ENCODE assay signal across 18 cellular contexts in the genomic region with DNA sequence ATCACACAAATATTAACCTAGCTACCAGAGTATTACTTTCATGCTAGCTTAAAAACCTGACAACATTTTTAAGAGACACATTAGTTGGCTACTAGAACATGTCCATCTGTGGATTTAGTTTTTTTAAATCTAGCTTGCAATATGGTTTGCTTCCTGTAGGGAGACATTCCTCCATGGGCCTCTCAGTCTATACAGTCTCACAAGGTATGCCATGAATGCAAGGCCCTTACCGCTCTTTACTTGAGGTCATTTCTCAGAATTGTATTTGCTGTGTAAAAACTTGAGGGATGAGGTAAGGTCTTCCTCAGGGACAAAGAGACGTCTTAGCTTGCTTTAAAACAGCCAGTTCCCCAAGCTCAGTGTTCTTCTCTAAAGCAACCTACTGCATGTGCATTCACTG. TPM values are rescaled to one million over a fixed set of nuclear protein-coding genes. Genes with fewer than 3 reads are reported as not detected.
DNase-seq lines count a peak whose midpoint lies in the region; ATAC-seq, FAIRE-seq and TF ChIP-seq lines count a peak whose summit lies in the region.
"Had no signal": no experiment of that assay in that cellular context is flagged by ENCODE, and none has a peak within 500 bp of the region (broad histone marks: within the 10 kb centered on the region; RNA-seq: fewer than 3 reads in every experiment).

No MANE protein-coding gene starts in this region.

- H2BK12ac ChIP-seq in mesenchymal stem cell (ENCODE audit: low read length in 2 of 2), result no peak overlapping the region

- H3K4me1 Mint-ChIP-seq in HFFc6 (ENCODE audit: low read depth), result peaks cover 13% of the 10 kb centered on the region

- H3K4me1 ChIP-seq in BE2C (no peaks in the 10 kb centered on the region), K562 (replicated peaks in 1 of 2; ENCODE audit: control insufficient read depth in 2 of 2, insufficient read depth in 2 of 2, low read length in 2 of 2) (no peaks in the 10 kb centered on the region), mesenchymal stem cell (ENCODE audit: control insufficient read depth, insufficient read depth, low read depth, low read length) (no peaks in the 10 kb centered on the region)

- H2BK15ac ChIP-seq in mesenchymal stem cell (ENCODE audit: low read depth, poor library complexity, severe bottlenecking), result no peak overlapping the region

- no peak overlapping the region for H2BK120ac ChIP-seq in mesenchymal stem cell (ENCODE audit: low read depth, low read length)

- H3K27ac ChIP-seq in K562 (ENCODE audit: extremely low read depth, low read depth, low read length), result no peak overlapping the region
- no peak overlapping the region for H3K27ac ChIP-seq in mesenchymal stem cell (ENCODE audit: low read length, poor library complexity, severe bottlenecking)
- H3K27ac ChIP-seq: RWPE1, skin epidermis had no signal

- WGBS in K562 (ENCODE audit: insufficient coverage, low coverage, missing lambda C conversion rate), result 91% methylated on average over 2 of the region's 2 CpGs
- 71% methylated on average over 2 of the region's 2 CpGs for WGBS in mesenchymal stem cell

- no peak overlapping the region for H3K4ac ChIP-seq in mesenchymal stem cell (ENCODE audit: low read depth in 1 of 2, low read length in 2 of 2)

- H3K9me3 ChIP-seq in BE2C, result no peaks in the 10 kb centered on the region
- no peaks in the 10 kb centered on the region for H3K9me3 ChIP-seq in K562 (replicated peaks; ENCODE audit: control insufficient read depth, insufficient read depth, low read depth, low read length)
- H3K9me3 ChIP-seq in mesenchymal stem cell (ENCODE audit: control insufficient read depth, low read length), result no peaks in the 10 kb centered on the region

- in situ Hi-C loops in K562 (cut with MboI), result no loop called here
- in situ Hi-C loops in GM13977 (cut with MboI; ENCODE audit: low pct_unique_long_range_greater_than_20kb, low sequenced_read_pairs, unreplicated experiment), result no loop called here

- intact Hi-C loops in K562 (cut with micrococcal nuclease), result no loop called here

- no peak overlapping the region for H3K4me3 Mint-ChIP-seq in HFFc6
- H3K4me3 Mint-ChIP-seq: activated CD4-positive, alpha-beta T cell treated with anti-CD3 and anti-CD28 coated beads, Interleukin-2, amount 10 ng/mL, durations not matched to agents 7 days and 5 days; naive thymus-derived CD8-positive, alpha-beta T cell had no signal

- H3K14ac ChIP-seq in mesenchymal stem cell (ENCODE audit: low read length in 2 of 2), result no peak overlapping the region

- DNase-seq in BE2C (no peak), HFFc6 (no peak), K562 (ENCODE audit: extremely low read depth in 1 of 4, low spot score in 3 of 4) (peak in 1 of 4 experiments; percentile 14), mesenchymal stem cell (peak; percentile 11), amygdala (lab: John Stamatoyannopoulos, UW) (no peak), GM13977 (ENCODE audit: low spot score) (no peak)
- no peak for DNase-seq in activated effector memory CD4-positive, alpha-beta T cell treated with anti-CD3 and anti-CD28 coated beads, Interleukin-2, amount 50 U/mL, for 16 hours
- DNase-seq: activated CD4-positive, alpha-beta T cell treated with anti-CD3 and anti-CD28 coated beads, Interleukin-2, amount 10 ng/mL, durations not matched to agents 7 days and 5 days; activated naive CD4-positive, alpha-beta T cell; C1 segment of cervical spinal cord; KBM-7; naive thymus-derived CD8-positive, alpha-beta T cell; NCI-H187 treated with DMSO at 0.1 percent for 48 hours; stimulated activated CD4-positive, alpha-beta T cell treated with anti-CD3 and anti-CD28 coated beads, Interleukin-4, amount 100 ng/mL, for 24 hours had no signal

- ATAC-seq in K562, result peak; percentile 79
- ATAC-seq in HG03442 (IDR thresholded peaks at IDR 0.05; ENCODE audit: unreplicated experiment), result no peak
- ATAC-seq: naive thymus-derived CD8-positive, alpha-beta T cell had no signal

- H3K4me2 ChIP-seq in K562 (ENCODE audit: insufficient read depth, low read length), result no peak overlapping the region
- H3K4me2 ChIP-seq in mesenchymal stem cell (ENCODE audit: low read length, poor library complexity, severe bottlenecking), result no peak overlapping the region

- no TSS peak for BruUV-seq in K562 (replicated peaks; lab: Mats Ljungman, UMichigan)

- H2AK5ac ChIP-seq in mesenchymal stem cell (ENCODE audit: low read length, severe bottlenecking), result no peak overlapping the region

- no peaks in the 10 kb centered on the region; the same call in 1 of the 2 replicates for H3K27me3 Mint-ChIP-seq in HFFc6 (ENCODE audit: insufficient read depth)
- H3K27me3 Mint-ChIP-seq: activated CD4-positive, alpha-beta T cell treated with anti-CD3 and anti-CD28 coated beads, Interleukin-2, amount 10 ng/mL, durations not matched to agents 7 days and 5 days; naive thymus-derived CD8-positive, alpha-beta T cell had no signal

- TF ChIP-seq CTCF in BE2C (IDR thresholded peaks at IDR 0.05; ENCODE audit: low read depth, low read length) (peak; percentile 16; the same call in 1 of the 2 replicates), HFFc6 (IDR thresholded peaks at IDR 0.05) (peak; percentile 40), K562 (IDR thresholded peaks at IDR 0.05 in 2 of 3, conservative IDR thresholded peaks at IDR 0.05 in 1 of 3; ENCODE audit: insufficient read depth in 2 of 3, low read depth in 1 of 3, low read length in 3 of 3) (0 out of 6 replicates have a peak, but pooled peaks of 2 of the 3 experiments have one; percentile 4 to 12), GM13977 (IDR thresholded peaks at IDR 0.05; ENCODE audit: extremely low read depth, insufficient read depth, missing control alignments) (no peak)

- CTCF ChIA-PET in K562 (lab: Yijun Ruan, JAX; ENCODE audit: low intra/inter-chr PET ratio), result no interaction called here

- H3K9ac ChIP-seq in K562 (ENCODE audit: insufficient read depth in 1 of 2, low read depth in 2 of 2, low read length in 2 of 2) (no peak overlapping the region), mesenchymal stem cell (ENCODE audit: low read length) (no peak overlapping the region)

- H3K18ac ChIP-seq in mesenchymal stem cell (ENCODE audit: low read depth in 1 of 2, low read length in 2 of 2), result no peak overlapping the region

- no peaks in the 10 kb centered on the region for H3K79me2 ChIP-seq in K562 (ENCODE audit: control insufficient read depth, insufficient read depth, low read length)

- TF ChIP-seq RAD21 in K562 (CRISPR knock-in tag; conservative IDR thresholded peaks at IDR 0.05 in 1 of 2, IDR thresholded peaks at IDR 0.05 in 1 of 2), result no peak

- H3K36me3 Mint-ChIP-seq in HFFc6 (ENCODE audit: low read depth), result peaks cover 54% of the 10 kb centered on the region

- H3K4me3 ChIP-seq in BE2C (ENCODE audit: low read depth, low read length) (no peak overlapping the region), K562 (no peak overlapping the region), mesenchymal stem cell (ENCODE audit: insufficient read depth in 1 of 2, low read depth in 1 of 2, low read length in 2 of 2) (no peak overlapping the region)
- H3K4me3 ChIP-seq: skin epidermis had no signal

- no peak overlapping the region for H2BK5ac ChIP-seq in mesenchymal stem cell (ENCODE audit: low read depth, low read length, poor library complexity, severe bottlenecking)

- H2AFZ ChIP-seq in K562 (ENCODE audit: low read depth, low read length), result no peak overlapping the region
- no peak overlapping the region for H2AFZ ChIP-seq in mesenchymal stem cell (ENCODE audit: low read depth, low read length)

- no peak for FAIRE-seq in K562 (lab: Jason Lieb, UNC)
- FAIRE-seq: urothelium cell line had no signal

- H3K79me1 ChIP-seq in mesenchymal stem cell (replicated peaks; ENCODE audit: low read length, poor library complexity, severe bottlenecking), result peaks cover 11% of the 10 kb centered on the region

- no peaks in the 10 kb centered on the region for H3K9me1 ChIP-seq in K562 (ENCODE audit: control insufficient read depth, insufficient read depth, low read length)

- POLR2A ChIA-PET in K562 (lab: Yijun Ruan, JAX), result interaction anchor here (1.4 kb wide), 1 partner anchor 9 kb away, joined by 6 read pairs; no protein-coding TSS in a partner anchor

- no peaks in the 10 kb centered on the region for H3K27me3 ChIP-seq in BE2C
- H3K27me3 ChIP-seq in K562 (ENCODE audit: control insufficient read depth in 2 of 2, insufficient read depth in 2 of 2, low read length in 2 of 2), result no peaks in the 10 kb centered on the region
- no peaks in the 10 kb centered on the region for H3K27me3 ChIP-seq in mesenchymal stem cell (ENCODE audit: control insufficient read depth in 1 of 2, insufficient read depth in 1 of 2, low read length in 2 of 2)

- H3K36me3 ChIP-seq in BE2C (peaks cover 35% of the 10 kb centered on the region), K562 (ENCODE audit: control insufficient read depth, insufficient read depth, low read length) (peaks cover 81% of the 10 kb centered on the region), mesenchymal stem cell (ENCODE audit: control insufficient read depth in 1 of 2, insufficient read depth in 2 of 2, low read depth in 1 of 2, low read length in 2 of 2) (peaks cover 19 to 89% of the 10 kb centered on the region in 2 experiments)

- no peak overlapping the region for H4K8ac ChIP-seq in mesenchymal stem cell (ENCODE audit: low read length)

- H3K27ac Mint-ChIP-seq in HFFc6, result no peak overlapping the region
- H3K27ac Mint-ChIP-seq: activated CD4-positive, alpha-beta T cell treated with anti-CD3 and anti-CD28 coated beads, Interleukin-2, amount 10 ng/mL, durations not matched to agents 7 days and 5 days had no signal

- no peak for TF ChIP-seq POLR2A in K562 (conservative IDR thresholded peaks at IDR 0.05)

- no peak overlapping the region for H3K23ac ChIP-seq in mesenchymal stem cell (ENCODE audit: low read length in 2 of 2)

- H3K9me3 Mint-ChIP-seq in HFFc6, result no peaks in the 10 kb centered on the region
- H3K9me3 Mint-ChIP-seq: activated CD4-positive, alpha-beta T cell treated with anti-CD3 and anti-CD28 coated beads, Interleukin-2, amount 10 ng/mL, durations not matched to agents 7 days and 5 days; naive thymus-derived CD8-positive, alpha-beta T cell had no signal

- TF ChIP-seq EP300 in K562 (IDR thresholded peaks at IDR 0.05; ENCODE audit: low read length), result no peak

- H4K20me1 ChIP-seq in K562 (replicated peaks; ENCODE audit: control insufficient read depth, insufficient read depth, low read length), result no peaks in the 10 kb centered on the region

- H4K91ac ChIP-seq in mesenchymal stem cell (ENCODE audit: low read length), result no peak overlapping the region

RNA-seq across cellular contexts. Expression of a gene that starts 26.9 kb away (rescaled TPM):
- 14.8 TPM for polyA plus RNA-seq in BE2C (2012; ENCODE audit: insufficient read depth, insufficient read length, low read depth)
- total RNA-seq in HFFc6 (2021; fragmentation: NEBNext Ultra II Directional; extraction: Animal tissue kit (Norgen Biotek cat#: 25700)), result 100 to 1,000 TPM in 2 of 6 experiments, 10 to 100 TPM in 4; 84.7 to 137 (median 94.7) TPM
- total RNA-seq in K562 (2011; cell fraction: chromatin; rRNA removed; ENCODE audit: low replicate concordance), result 163 and 411 TPM in 2 replicates
- total RNA-seq in K562 (2011; cell fraction: nucleolus; rRNA removed), result 67.7 and 84.2 TPM in 2 replicates
- 91.1 and 113 TPM in 2 replicates for total RNA-seq in K562 (2011; cell fraction: nucleoplasm; rRNA removed)
- total RNA-seq in K562 (2014; rRNA removed) (51.5 and 102 TPM in 2 replicates), K562 (2014; rRNA removed; fragmentation: Illumina TruSeq; extraction: Trizol) (135 and 170 TPM in 2 replicates), K562 (2015; rRNA removed; fragmentation: Illumina TruSeq; extraction: Trizol) (94.6 and 96.0 TPM in 2 replicates), K562 (2021) (130 and 132 TPM in 2 replicates)
- polyA plus RNA-seq in K562 (2011; rRNA removed) (109 and 139 TPM in 2 replicates), K562 (2014; fragmentation: Illumina TruSeq; extraction: Trizol) (73.2 and 86.6 TPM in 2 replicates), K562 (2014; fragmentation: Nextera tagmentation; extraction: Ambion mirVana) (10 to 100 TPM; 22.9 to 30.1 TPM), K562 (2014; rRNA removed) (39.8 and 42.8 TPM in 2 replicates)
- polyA plus RNA-seq in K562 (2011; cell fraction: cytosol; rRNA removed), result 24.6 and 47.1 TPM in 2 replicates
- 96.1 and 134 TPM in 2 replicates for polyA plus RNA-seq in K562 (2011; cell fraction: nucleus; rRNA removed)
- polyA plus RNA-seq in K562 (2012), result 34.3 and 69.1 TPM in 2 replicates
- polyA minus RNA-seq in K562 (2011; rRNA and poly(A)+ RNA removed), result 750 and 759 TPM in 2 replicates
- polyA minus RNA-seq in K562 (2011; cell fraction: cytosol; rRNA and poly(A)+ RNA removed), result 145 and 199 TPM in 2 replicates
- polyA minus RNA-seq in K562 (2011; cell fraction: nucleus; rRNA and poly(A)+ RNA removed), result 123 and 152 TPM in 2 replicates
- 29.8 TPM for polyA plus RNA-seq in mesenchymal stem cell (2013, experiment 1 of 2)
- 28.6 TPM for polyA plus RNA-seq in mesenchymal stem cell (2013, experiment 2 of 2)
